Comparison of ENCODE assay signal across 24 cellular contexts in genomic region chr7:151816562-151817314, GRCh38.
"Had no signal": no experiment of that assay in that cellular context is flagged by ENCODE, and none has a peak within 500 bp of the region (broad histone marks: within the 10 kb centered on the region; RNA-seq: fewer than 3 reads in every experiment).

No MANE protein-coding gene starts in this region.

- H3K4me3 Mint-ChIP-seq: activated CD4-positive, alpha-beta T cell treated with anti-CD3 and anti-CD28 coated beads for 36 hours; activated CD8-positive, alpha-beta T cell treated with anti-CD3 and anti-CD28 coated beads, Interleukin-2, amount 10 ng/mL, durations not matched to agents 7 days and 5 days; activated naive CD4-positive, alpha-beta T cell treated with anti-CD3 and anti-CD28 coated beads for 36 hours; activated naive CD8-positive, alpha-beta T cell; activated T-cell treated with anti-CD3 and anti-CD28 coated beads, Interleukin-2, amount 50 U/mL, for 4 hours; activated T-helper 17 cell treated with anti-CD3 and anti-CD28 coated beads, Interleukin-2, amount 50 U/mL, for 72 hours; T-helper 17 cell had no signal

- H3K36me3 Mint-ChIP-seq: activated naive CD8-positive, alpha-beta T cell had no signal

- H3K9me3 ChIP-seq: Peyer's patch had no signal

- ATAC-seq: activated CD4-positive, alpha-beta T cell treated with anti-CD3 and anti-CD28 coated beads for 36 hours; activated CD8-positive, alpha-beta T cell treated with anti-CD3 and anti-CD28 coated beads, Interleukin-2, amount 10 ng/mL, durations not matched to agents 7 days and 5 days; activated T-cell treated with anti-CD3 and anti-CD28 coated beads, Interleukin-2, amount 50 U/mL, for 4 hours; activated T-helper 17 cell treated with anti-CD3 and anti-CD28 coated beads, Interleukin-2, amount 50 U/mL, for 72 hours; T-helper 17 cell had no signal

- H3K27ac Mint-ChIP-seq: activated CD4-positive, alpha-beta T cell treated with anti-CD3 and anti-CD28 coated beads for 36 hours; activated CD8-positive, alpha-beta T cell treated with anti-CD3 and anti-CD28 coated beads, Interleukin-2, amount 10 ng/mL, durations not matched to agents 7 days and 5 days; activated naive CD4-positive, alpha-beta T cell treated with anti-CD3 and anti-CD28 coated beads for 36 hours; activated naive CD8-positive, alpha-beta T cell; activated T-helper 17 cell treated with anti-CD3 and anti-CD28 coated beads, Interleukin-2, amount 50 U/mL, for 72 hours; T-helper 17 cell had no signal

- H3K27ac ChIP-seq: brain microvascular endothelial cell, cardiac muscle cell, Peyer's patch, RWPE1 had no signal

- H3K27me3 ChIP-seq: Peyer's patch had no signal

- DNase-seq: activated CD4-positive, alpha-beta T cell treated with anti-CD3 and anti-CD28 coated beads for 36 hours; activated CD8-positive, alpha-beta T cell treated with anti-CD3 and anti-CD28 coated beads, Interleukin-2, amount 10 ng/mL, durations not matched to agents 7 days and 5 days; activated gamma-delta T cell; activated naive CD4-positive, alpha-beta T cell treated with anti-CD3 and anti-CD28 coated beads for 36 hours; activated T-cell treated with anti-CD3 and anti-CD28 coated beads, Interleukin-2, amount 50 U/mL, for 4 hours; amygdala; brain microvascular endothelial cell; Kasumi-1; KBM-7; NCI-H1105 treated with DMSO at 0.1 percent for 48 hours; NCI-H1436 treated with DMSO at 0.1 percent for 48 hours; NCI-H187; NCI-H2081 treated with DMSO at 0.1 percent for 48 hours; NCI-H446; NCI-H524; SHP77; T-helper 17 cell; T-helper 9 cell had no signal

- FAIRE-seq: TTC549 had no signal

- H3K36me3 ChIP-seq: brain microvascular endothelial cell, cardiac muscle cell, Peyer's patch had no signal

- H3K4me3 ChIP-seq: cardiac muscle cell, Peyer's patch had no signal

- H3K27me3 Mint-ChIP-seq: activated CD4-positive, alpha-beta T cell treated with anti-CD3 and anti-CD28 coated beads for 36 hours; activated naive CD8-positive, alpha-beta T cell; activated T-helper 17 cell treated with anti-CD3 and anti-CD28 coated beads, Interleukin-2, amount 50 U/mL, for 72 hours; T-helper 17 cell had no signal

- H3K9me3 Mint-ChIP-seq: activated naive CD4-positive, alpha-beta T cell treated with anti-CD3 and anti-CD28 coated beads for 36 hours; activated T-cell treated with anti-CD3 and anti-CD28 coated beads, Interleukin-2, amount 50 U/mL, for 4 hours; activated T-helper 17 cell treated with anti-CD3 and anti-CD28 coated beads, Interleukin-2, amount 50 U/mL, for 72 hours had no signal
